Comparison of ENCODE assay signal across 9 cellular contexts in genomic region chr1:160777486-160778089, GRCh38. TPM values are rescaled to one million over a fixed set of nuclear protein-coding genes. Genes with fewer than 3 reads are reported as not detected.
DNase-seq lines count a peak whose midpoint lies in the region; ATAC-seq, FAIRE-seq and TF ChIP-seq lines count a peak whose summit lies in the region.
"Had no signal": no experiment of that assay in that cellular context is flagged by ENCODE, and none has a peak within 500 bp of the region (broad histone marks: within the 10 kb centered on the region; RNA-seq: fewer than 3 reads in every experiment).

No MANE protein-coding gene starts in this region.

- no peaks in the 10 kb centered on the region for H3K27me3 Mint-ChIP-seq in activated T-helper 2 cell treated with anti-CD3 and anti-CD28 coated beads, Interferon-gamma antibody, Interleukin-2, Interleukin-4, amounts not matched to agents 10 μg/mL and 5 μg/mL and 100 μg/mL, durations not matched to agents 14 hours and 24 hours and 36 hours (ENCODE audit: low read depth)

- peaks cover 48% of the 10 kb centered on the region for H3K4me1 Mint-ChIP-seq in activated T-helper 2 cell treated with anti-CD3 and anti-CD28 coated beads, Interferon-gamma antibody, Interleukin-2, Interleukin-4, amounts not matched to agents 10 μg/mL and 5 μg/mL and 100 μg/mL, durations not matched to agents 14 hours and 24 hours and 36 hours (ENCODE audit: low read depth)

- H3K27ac Mint-ChIP-seq in activated T-helper 2 cell treated with anti-CD3 and anti-CD28 coated beads, Interferon-gamma antibody, Interleukin-2, Interleukin-4, amounts not matched to agents 10 μg/mL and 5 μg/mL and 100 μg/mL, durations not matched to agents 14 hours and 24 hours and 36 hours: no peak overlapping the region

- no peaks in the 10 kb centered on the region for H3K36me3 Mint-ChIP-seq in activated T-helper 2 cell treated with anti-CD3 and anti-CD28 coated beads, Interferon-gamma antibody, Interleukin-2, Interleukin-4, amounts not matched to agents 10 μg/mL and 5 μg/mL and 100 μg/mL, durations not matched to agents 14 hours and 24 hours and 36 hours (ENCODE audit: low read depth)

- CTCF ChIA-PET in HepG2 (lab: Yijun Ruan, JAX; ENCODE audit: low intra/inter-chr PET ratio, low total read pairs): no interaction called here

- H3K9ac ChIP-seq in HepG2 (ENCODE audit: insufficient read depth, low read depth, low read length): no peak overlapping the region

- no peak overlapping the region for H3K4me3 Mint-ChIP-seq in activated T-helper 2 cell treated with anti-CD3 and anti-CD28 coated beads, Interferon-gamma antibody, Interleukin-2, Interleukin-4, amounts not matched to agents 10 μg/mL and 5 μg/mL and 100 μg/mL, durations not matched to agents 14 hours and 24 hours and 36 hours (ENCODE audit: low read depth)

- H3K4me1 ChIP-seq in HepG2 (ENCODE audit: insufficient read depth, low read length) (no peaks in the 10 kb centered on the region), sigmoid colon (no peaks in the 10 kb centered on the region)

- H3K27ac ChIP-seq in HepG2 (ENCODE audit: extremely low read length, insufficient read depth, low read length) (no peak overlapping the region), sigmoid colon (no peak overlapping the region)

- POLR2A ChIA-PET in HepG2 (lab: Yijun Ruan, JAX): no interaction called here

- TF ChIP-seq EP300 in HepG2 (IDR thresholded peaks at IDR 0.05; ENCODE audit: low read depth in 2 of 2, low read length in 2 of 2) (no peak), HepG2 (CRISPR knock-in tag; IDR thresholded peaks at IDR 0.05; ENCODE audit: borderline replicate concordance) (no peak), sigmoid colon (IDR thresholded peaks at IDR 0.05) (no peak)

- H3K4me2 ChIP-seq in HepG2 (ENCODE audit: low read depth, low read length): no peak overlapping the region

- in situ Hi-C loops in HepG2 (cut with HindIII; ENCODE audit: extremely low pct_ligation_motif_present, low pct_unique_long_range_greater_than_20kb): no loop called here

- TF ChIP-seq POLR2A in HepG2 (IDR thresholded peaks at IDR 0.05; ENCODE audit: insufficient read depth in 1 of 2, low read depth in 2 of 2, low read length in 2 of 2) (no peak), sigmoid colon (IDR thresholded peaks at IDR 0.05) (no peak)

- no peaks in the 10 kb centered on the region for H4K20me1 ChIP-seq in HepG2 (ENCODE audit: insufficient read depth, low read length)

- intact Hi-C loops in activated T-helper 2 cell treated with anti-CD3 and anti-CD28 coated beads, Interferon-gamma antibody, Interleukin-2, Interleukin-4, amounts not matched to agents 10 μg/mL and 5 μg/mL and 100 μg/mL, durations not matched to agents 14 hours and 24 hours and 36 hours (cut with micrococcal nuclease): loop anchor here (1.0 to 5.0 kb wide), 3 partner anchors 53 to 175 kb away; partner anchors contain the start of gene ITLN2
- intact Hi-C loops in HepG2 (cut with micrococcal nuclease; ENCODE audit: unreplicated experiment): no loop called here
- intact Hi-C loops in sigmoid colon (cut with DNase I): no loop called here

- peak; percentile 28 for FAIRE-seq in HepG2 (lab: Jason Lieb, UNC)

- no peak overlapping the region for H2AFZ ChIP-seq in HepG2 (ENCODE audit: low read length)

- 20% methylated on average over 5 of the region's 7 CpGs for WGBS in HepG2 (ENCODE audit: low lambda C conversion rate)
- WGBS in sigmoid colon, 2 donors: 61 to 67% methylated on average over 7 of the region's 7 CpGs

- no TSS peak for BruUV-seq in HepG2 (replicated peaks; lab: Mats Ljungman, UMichigan)

- ATAC-seq in HepG2: peak; percentile 67
- no peak for ATAC-seq in HG02759 (IDR thresholded peaks at IDR 0.05; ENCODE audit: unreplicated experiment)

- TF ChIP-seq CTCF in GM12873 (IDR thresholded peaks at IDR 0.05; ENCODE audit: insufficient read depth, low read depth, low read length, missing control alignments) (peak; percentile 85), HepG2 (CRISPR knock-in tag; IDR thresholded peaks at IDR 0.05) (peak; percentile 60), sigmoid colon (IDR thresholded peaks at IDR 0.05) (peak in 1 of 4 experiments; percentile 19), foreskin fibroblast (IDR thresholded peaks at IDR 0.05; ENCODE audit: low read depth, low read length) (no peak)

- no peak for TF ChIP-seq RAD21 in HepG2 (CRISPR knock-in tag; IDR thresholded peaks at IDR 0.05)

- H3K79me2 ChIP-seq in HepG2 (ENCODE audit: insufficient read depth, low read length): no peaks in the 10 kb centered on the region

- DNase-seq in A172 (ENCODE audit: low spot score) (peak; percentile 57), NCI-H82 treated with DMSO at 0.1 percent for 48 hours (lab: John Stamatoyannopoulos, UW; ENCODE audit: unreplicated experiment) (peak; percentile 10), HepG2 (ENCODE audit: low spot score) (peak; percentile 27), sigmoid colon (no peak), foreskin fibroblast (no peak)
- DNase-seq in activated T-helper 2 cell treated with anti-CD3 and anti-CD28 coated beads, Interferon-gamma antibody, Interleukin-2, Interleukin-4, amounts not matched to agents 10 μg/mL and 5 μg/mL and 100 μg/mL, durations not matched to agents 14 hours and 24 hours and 36 hours (ENCODE audit: low spot score): peak; percentile 38

- H3K9me3 Mint-ChIP-seq in activated T-helper 2 cell treated with anti-CD3 and anti-CD28 coated beads, Interferon-gamma antibody, Interleukin-2, Interleukin-4, amounts not matched to agents 10 μg/mL and 5 μg/mL and 100 μg/mL, durations not matched to agents 14 hours and 24 hours and 36 hours: no peaks in the 10 kb centered on the region

- H3K36me3 ChIP-seq in HepG2 (replicated peaks in 1 of 2; ENCODE audit: control insufficient read depth in 1 of 2, insufficient read depth in 2 of 2, low read length in 2 of 2) (no peaks in the 10 kb centered on the region), sigmoid colon (no peaks in the 10 kb centered on the region)

- H3K27me3 ChIP-seq in HepG2 (ENCODE audit: control insufficient read depth in 1 of 2, insufficient read depth in 2 of 2, low read length in 2 of 2) (peaks cover 0 to 5% of the 10 kb centered on the region in 2 experiments; a peak in 2 of 5 replicates), sigmoid colon (no peaks in the 10 kb centered on the region)

- H3K9me3 ChIP-seq in HepG2 (ENCODE audit: low read length): no peaks in the 10 kb centered on the region
- H3K9me3 ChIP-seq in sigmoid colon: no peaks in the 10 kb centered on the region

- H3K4me3 ChIP-seq in HepG2 (replicated peaks in 1 of 3; ENCODE audit: insufficient read depth in 1 of 3, low read depth in 2 of 3, low read length in 3 of 3) (no peak overlapping the region), sigmoid colon (no peak overlapping the region), foreskin fibroblast (ENCODE audit: low read depth in 1 of 2, low read length in 2 of 2) (no peak overlapping the region)

RNA-seq across cellular contexts. Expression of gene LY9, which starts 18.4 kb away (rescaled TPM):
- total RNA-seq in A172 (2014; rRNA removed; shearing (Covaris generic)): not detected in 2 replicates
- total RNA-seq in activated T-helper 2 cell treated with anti-CD3 and anti-CD28 coated beads, Interferon-gamma antibody, Interleukin-2, Interleukin-4, amounts not matched to agents 10 μg/mL and 5 μg/mL and 100 μg/mL, durations not matched to agents 14 hours and 24 hours and 36 hours: 0.28 and 0.34 TPM in 2 replicates
- total RNA-seq in HepG2 (2016; rRNA removed; fragmentation: Illumina TruSeq; extraction: Trizol) (not detected in 2 replicates), sigmoid colon (under 1 TPM in 3 of 4 donors, not detected in 1; under 0.01 to 0.36 (median 0.16) TPM)
- total RNA-seq in HepG2 (2016; cell fraction: cytosol; rRNA removed; fragmentation: Illumina TruSeq; extraction: Trizol; ENCODE audit: low read depth): not detected in 2 replicates
- not detected in 2 replicates for total RNA-seq in HepG2 (2016; cell fraction: insoluble cytoplasmic fraction; rRNA removed; fragmentation: Illumina TruSeq; extraction: Trizol)
- not detected in 2 replicates for total RNA-seq in HepG2 (2016; cell fraction: membrane; rRNA removed; fragmentation: Illumina TruSeq; extraction: Trizol)
- not detected in 2 replicates for total RNA-seq in HepG2 (2016; cell fraction: nucleus; rRNA removed; fragmentation: Illumina TruSeq; extraction: Trizol)
- polyA plus RNA-seq in HepG2 (2011; rRNA removed) (not detected in 2 replicates), sigmoid colon (10 to 100 TPM in 1 of 3 donors, under 1 TPM in 1, not detected in 1; 0.23 to 12.8 TPM)
- polyA plus RNA-seq in HepG2 (2011; cell fraction: cytosol; rRNA removed): not detected in 2 replicates
- polyA plus RNA-seq in HepG2 (2011; cell fraction: nucleus; rRNA removed): not detected in 2 replicates
- polyA plus RNA-seq in HepG2 (2012): not detected in 2 replicates
- polyA plus RNA-seq in HepG2 (2016; cell fraction: cytosol; fragmentation: Illumina TruSeq; extraction: Trizol; ENCODE audit: low read depth): not detected in 2 replicates
- not detected in 2 replicates for polyA plus RNA-seq in HepG2 (2016; cell fraction: insoluble cytoplasmic fraction; fragmentation: Illumina TruSeq; extraction: Trizol; ENCODE audit: low read depth)
- not detected in 2 replicates for polyA plus RNA-seq in HepG2 (2016; cell fraction: membrane; fragmentation: Illumina TruSeq; extraction: Trizol; ENCODE audit: low read depth)
- not detected in 2 replicates for polyA plus RNA-seq in HepG2 (2016; cell fraction: nucleus; fragmentation: Illumina TruSeq; extraction: Trizol; ENCODE audit: insufficient read depth, low read depth)
- 0.07 TPM in 1 of 2 replicates, not detected in the other for polyA minus RNA-seq in HepG2 (2011; rRNA and poly(A)+ RNA removed; ENCODE audit: low replicate concordance)
- not detected in 2 replicates for polyA minus RNA-seq in HepG2 (2011; cell fraction: cytosol; rRNA and poly(A)+ RNA removed)
- not detected in 2 replicates for polyA minus RNA-seq in HepG2 (2011; cell fraction: nucleus; rRNA and poly(A)+ RNA removed)
- total RNA-seq: dermis microvascular lymphatic vessel endothelial cell had no signal

RNA-seq across cellular contexts. Expression of gene SLAMF7, which starts 38.5 kb away (rescaled TPM):
- 0.29 and 0.57 TPM in 2 replicates for total RNA-seq in A172 (2014; rRNA removed; shearing (Covaris generic))
- 4.1 and 5.5 TPM in 2 replicates for total RNA-seq in activated T-helper 2 cell treated with anti-CD3 and anti-CD28 coated beads, Interferon-gamma antibody, Interleukin-2, Interleukin-4, amounts not matched to agents 10 μg/mL and 5 μg/mL and 100 μg/mL, durations not matched to agents 14 hours and 24 hours and 36 hours
- total RNA-seq in HepG2 (2016; rRNA removed; fragmentation: Illumina TruSeq; extraction: Trizol) (not detected in 2 replicates), sigmoid colon (under 1 TPM in 3 of 4 donors, not detected in 1; 0.16 to 0.83 (median 0.41) TPM)
- total RNA-seq in HepG2 (2016; cell fraction: cytosol; rRNA removed; fragmentation: Illumina TruSeq; extraction: Trizol; ENCODE audit: low read depth): not detected in 2 replicates
- total RNA-seq in HepG2 (2016; cell fraction: insoluble cytoplasmic fraction; rRNA removed; fragmentation: Illumina TruSeq; extraction: Trizol): not detected in 2 replicates
- total RNA-seq in HepG2 (2016; cell fraction: membrane; rRNA removed; fragmentation: Illumina TruSeq; extraction: Trizol): not detected in 2 replicates
- not detected in 2 replicates for total RNA-seq in HepG2 (2016; cell fraction: nucleus; rRNA removed; fragmentation: Illumina TruSeq; extraction: Trizol)
- polyA plus RNA-seq in HepG2 (2011; rRNA removed) (not detected in 2 replicates), sigmoid colon (10 to 100 TPM in 2 of 3 donors, 1 to 10 TPM in 1; 3.6 to 31.0 (median 11.4) TPM)
- 0.03 TPM in 1 of 2 replicates, not detected in the other for polyA plus RNA-seq in HepG2 (2011; cell fraction: cytosol; rRNA removed)
- 0.05 TPM in 1 of 2 replicates, not detected in the other for polyA plus RNA-seq in HepG2 (2011; cell fraction: nucleus; rRNA removed)
- not detected in 2 replicates for polyA plus RNA-seq in HepG2 (2012)
- polyA plus RNA-seq in HepG2 (2016; cell fraction: cytosol; fragmentation: Illumina TruSeq; extraction: Trizol; ENCODE audit: low read depth): not detected in 2 replicates
- polyA plus RNA-seq in HepG2 (2016; cell fraction: insoluble cytoplasmic fraction; fragmentation: Illumina TruSeq; extraction: Trizol; ENCODE audit: low read depth): not detected in 2 replicates
- not detected in 2 replicates for polyA plus RNA-seq in HepG2 (2016; cell fraction: membrane; fragmentation: Illumina TruSeq; extraction: Trizol; ENCODE audit: low read depth)
- not detected in 2 replicates for polyA plus RNA-seq in HepG2 (2016; cell fraction: nucleus; fragmentation: Illumina TruSeq; extraction: Trizol; ENCODE audit: insufficient read depth, low read depth)
- polyA minus RNA-seq in HepG2 (2011; rRNA and poly(A)+ RNA removed; ENCODE audit: low replicate concordance): 0.07 TPM in 1 of 2 replicates, not detected in the other
- polyA minus RNA-seq in HepG2 (2011; cell fraction: cytosol; rRNA and poly(A)+ RNA removed): not detected in 2 replicates
- polyA minus RNA-seq in HepG2 (2011; cell fraction: nucleus; rRNA and poly(A)+ RNA removed): not detected in 2 replicates
- total RNA-seq: dermis microvascular lymphatic vessel endothelial cell had no signal

Comparison
In these comparisons a context has a peak if more than half of its experiments do, and no peak if none do; other contexts are left out.
1. DNase-seq: peak in A172 (single experiment), NCI-H82 treated with DMSO at 0.1 percent for 48 hours (single experiment), activated T-helper 2 cell treated with anti-CD3 and anti-CD28 coated beads, Interferon-gamma antibody, Interleukin-2, Interleukin-4, amounts not matched to agents 10 μg/mL and 5 μg/mL and 100 μg/mL, durations not matched to agents 14 hours and 24 hours and 36 hours (single experiment) and HepG2 (single experiment); none in sigmoid colon (single experiment) and foreskin fibroblast (0 of 2).